In genomic region chr7:17331891-17332501, GRCh38 we compare ENCODE assay signal across 16 cellular contexts. TPM values are rescaled to one million over a fixed set of nuclear protein-coding genes. Genes with fewer than 3 reads are reported as not detected.
A peak's percentile ranks its signal among the peaks of the same experiment; 100 is the strongest.
DNase-seq lines count a peak whose midpoint lies in the region; ATAC-seq, FAIRE-seq and TF ChIP-seq lines count a peak whose summit lies in the region.
"Had no signal": no experiment of that assay in that cellular context is flagged by ENCODE, and none has a peak within 500 bp of the region (broad histone marks: within the 10 kb centered on the region; RNA-seq: fewer than 3 reads in every experiment).

No MANE protein-coding gene starts in this region.

- 90 to 95% methylated on average over 2 of the region's 2 CpGs for WGBS in pancreas, 2 donors

- peak overlapping the region; percentile 59 for H3K27ac Mint-ChIP-seq in T-helper 17 cell

- in situ Hi-C loops in brain microvascular endothelial cell (cut with HindIII; ENCODE audit: low pct_ligation_motif_present, low sequenced_read_pairs) = no loop called here
- in situ Hi-C loops in GM13977 (cut with MboI; ENCODE audit: low pct_unique_long_range_greater_than_20kb, low sequenced_read_pairs, unreplicated experiment) = no loop called here

- H3K4me3 ChIP-seq in HEK293 (ENCODE audit: low read depth, low read length) = no peak overlapping the region
- H3K4me3 ChIP-seq in brain microvascular endothelial cell (ENCODE audit: low read depth, low read length) = no peak overlapping the region
- H3K4me3 ChIP-seq in pancreas = no peak overlapping the region
- H3K4me3 ChIP-seq: BLaER1, GM23248 had no signal

- POLR2A ChIA-PET in HEK293 (lab: Yijun Ruan, JAX) = no interaction called here

- peaks cover 10% of the 10 kb centered on the region for H3K36me3 Mint-ChIP-seq in T-helper 17 cell (ENCODE audit: low read depth)

- H3K4me3 Mint-ChIP-seq in T-helper 17 cell = no peak overlapping the region
- H3K4me3 Mint-ChIP-seq: CD8-positive, alpha-beta memory T cell had no signal

- H3K36me3 ChIP-seq in HEK293 (ENCODE audit: control insufficient read depth in 2 of 2, insufficient read depth in 1 of 2, low read length in 2 of 2) (peaks cover 9 to 15% of the 10 kb centered on the region in 2 experiments; a peak in 2 of 3 replicates), brain microvascular endothelial cell (replicated peaks) (peaks cover 58% of the 10 kb centered on the region), pancreas (peaks cover 0 to 15% (median 5%) of the 10 kb centered on the region in 3 donors)
- H3K36me3 ChIP-seq: BLaER1 had no signal

- peak; percentile 22 for ATAC-seq in T-helper 17 cell
- ATAC-seq in pancreas = no peak

- H3K9me3 ChIP-seq in HEK293 (ENCODE audit: control insufficient read depth, insufficient read depth, low read depth, low read length) = no peaks in the 10 kb centered on the region
- no peaks in the 10 kb centered on the region for H3K9me3 ChIP-seq in T-helper 17 cell (ENCODE audit: control insufficient read depth, low read length, poor library complexity, severe bottlenecking)
- no peaks in the 10 kb centered on the region for H3K9me3 ChIP-seq in pancreas
- H3K9me3 ChIP-seq: BLaER1, Caco-2 had no signal

- peak; percentile 10 for FAIRE-seq in colon (lab: Jason Lieb, UNC)
- FAIRE-seq in pancreas (lab: Jason Lieb, UNC) = no peak
- FAIRE-seq: GM18507 had no signal

- peaks cover 8% of the 10 kb centered on the region for H3K4me1 Mint-ChIP-seq in T-helper 17 cell

- no peak overlapping the region for H3K27ac ChIP-seq in HEK293 (ENCODE audit: extremely low read depth, low read depth, low read length)
- no peak overlapping the region for H3K27ac ChIP-seq in brain microvascular endothelial cell
- H3K27ac ChIP-seq in pancreas = no peak overlapping the region
- H3K27ac ChIP-seq: BLaER1, GM23248 had no signal

- no peaks in the 10 kb centered on the region for H3K27me3 ChIP-seq in brain microvascular endothelial cell (replicated peaks)
- no peaks in the 10 kb centered on the region for H3K27me3 ChIP-seq in pancreas
- H3K27me3 ChIP-seq: BLaER1 had no signal

- DNase-seq in T-helper 17 cell (no peak), SK-N-DZ (ENCODE audit: low spot score) (no peak), brain microvascular endothelial cell (no peak), pancreas (no peak), GM13977 (ENCODE audit: low spot score) (no peak)
- DNase-seq: AML-193; Caco-2; CD8-positive, alpha-beta memory T cell; DND-41; GF-D8; GM23248; H7 had no signal

- H3K27me3 Mint-ChIP-seq in T-helper 17 cell = no peaks in the 10 kb centered on the region
- H3K27me3 Mint-ChIP-seq: CD8-positive, alpha-beta memory T cell had no signal

- no peak for TF ChIP-seq CTCF in HEK293 (tag by site-specific recombination; IDR thresholded peaks at IDR 0.05)
- no peak for TF ChIP-seq CTCF in brain microvascular endothelial cell (IDR thresholded peaks at IDR 0.05; ENCODE audit: low read depth, low read length, missing control alignments)
- no peak for TF ChIP-seq CTCF in pancreas (IDR thresholded peaks at IDR 0.05)
- TF ChIP-seq CTCF in GM13977 (IDR thresholded peaks at IDR 0.05; ENCODE audit: extremely low read depth, insufficient read depth, missing control alignments) = no peak

- CTCF ChIA-PET in HEK293 (lab: Yijun Ruan, JAX) = interaction anchor here (0.6 kb wide), 1 partner anchor 422 kb away, joined by 3 read pairs; no protein-coding TSS in a partner anchor

- no peaks in the 10 kb centered on the region for H3K4me1 ChIP-seq in HEK293 (ENCODE audit: control insufficient read depth, insufficient read depth, low read length)
- no peaks in the 10 kb centered on the region for H3K4me1 ChIP-seq in pancreas
- H3K4me1 ChIP-seq: BLaER1, Caco-2 had no signal

- intact Hi-C loops in pancreas (cut with DNase I) = no loop called here

TF ChIP-seq in HEK293, 187 proteins besides CTCF, POLR2A, EP300 and RAD21:
- TF ChIP-seq ATF2 (tag by site-specific recombination; IDR thresholded peaks at IDR 0.05; ENCODE audit: low read depth) = peak; percentile 58; the same call in 1 of the 2 replicates
- no peak for TF ChIP-seq ZNF354C (tag by site-specific recombination; IDR thresholded peaks at IDR 0.05; ENCODE audit: borderline replicate concordance, low read depth)
- TF ChIP-seq ZBTB21 (tag by site-specific recombination; IDR thresholded peaks at IDR 0.05) = 0 out of 2 replicates have a peak, but pooled peaks have one; percentile 14
- TF ChIP-seq ZNF629 (tag by site-specific recombination; IDR thresholded peaks at IDR 0.05) = peak; percentile 33; the same call in 1 of the 2 replicates

RNA-seq across cellular contexts. Expression of gene AHR, which starts 33.5 kb away (rescaled TPM):
- total RNA-seq in T-helper 17 cell = 100 to 1,000 TPM; 139 to 208 TPM
- 0.01 and 0.07 TPM in 2 replicates for polyA plus RNA-seq in SK-N-DZ (2014; cell fraction: cytosol; rRNA removed)
- not detected in 2 replicates for polyA plus RNA-seq in SK-N-DZ (2014; cell fraction: nucleus; rRNA removed)
- total RNA-seq in pancreas = 10 to 100 TPM in 3 of 6 donors, 1 to 10 TPM in 3; 6.9 to 31.8 (median 11.5) TPM
- polyA plus RNA-seq in pancreas = 1 to 10 TPM; 3.2 to 6.5 TPM

Comparison
In these comparisons a context has a peak if more than half of its experiments do, and no peak if none do; other contexts are left out.
1. RNA of gene AHR, which starts 33.5 kb away (total RNA-seq): 139 to 208 TPM in T-helper 17 cell; 6.9 to 31.8 TPM in pancreas; every median in the first group is over 4 times any median in the second.